8 cellular contexts compared by ENCODE assay signal in genomic region chrX:73943900-73944581, GRCh38.
DNase-seq lines count a peak whose midpoint lies in the region; ATAC-seq, FAIRE-seq and TF ChIP-seq lines count a peak whose summit lies in the region.

No MANE protein-coding gene starts in this region.

- H3K36me3 ChIP-seq in keratinocyte (ENCODE audit: control insufficient read depth in 2 of 2, extremely low read depth in 1 of 2, insufficient read depth in 2 of 2, low read length in 2 of 2): no peaks in the 10 kb centered on the region

- no peaks in the 10 kb centered on the region for H3K9me3 ChIP-seq in keratinocyte (ENCODE audit: control insufficient read depth, low read depth, low read length)

- peak; percentile 76 for DNase-seq in AG09309 (ENCODE audit: low read depth)
- DNase-seq in NCI-H2227 treated with DMSO at 0.1 percent for 48 hours (lab: John Stamatoyannopoulos, UW): peak; percentile 95
- DNase-seq in activated CD4-positive, CD25-positive, alpha-beta regulatory T cell treated with anti-CD3 and anti-CD28 coated beads, Interleukin-2, amount 50 U/mL, for 16 hours (ENCODE audit: low read depth, low spot score): peak; percentile 63
- peak; percentile 74 for DNase-seq in cerebellar cortex (ENCODE audit: low spot score)
- peak; percentile 68 for DNase-seq in keratinocyte (ENCODE audit: low read depth, low spot score)
- DNase-seq in stimulated activated CD4-positive, alpha-beta T cell treated with anti-CD3 and anti-CD28 coated beads, Interleukin-15, amount 100 ng/mL, for 1 hour (ENCODE audit: low read depth in 1 of 2, low spot score in 1 of 2): peak; percentile 64 to 71

- in situ Hi-C loops in GM18951 (cut with MboI; ENCODE audit: low sequenced_read_pairs, unreplicated experiment): no loop called here

- dilution Hi-C loops in keratinocyte (cut with MboI; ENCODE audit: extremely low pct_ligation_motif_present, low sequenced_read_pairs): no loop called here

- peak overlapping the region; percentile 99 for H2AFZ ChIP-seq in keratinocyte (ENCODE audit: control insufficient read depth, low read length)

- H3K9ac ChIP-seq in keratinocyte (ENCODE audit: control insufficient read depth, extremely low read depth, insufficient read depth, low read length): peak overlapping the region; percentile 98

- H4K20me1 ChIP-seq in keratinocyte (ENCODE audit: control insufficient read depth, extremely low read depth, insufficient read depth, low read length): no peaks in the 10 kb centered on the region

- H3K27ac ChIP-seq in keratinocyte (ENCODE audit: control insufficient read depth, insufficient read depth, low read length): peak overlapping the region; percentile 96

- H3K27me3 ChIP-seq in keratinocyte (ENCODE audit: control insufficient read depth, extremely low read depth, insufficient read depth, low read length): no peaks in the 10 kb centered on the region

- TF ChIP-seq CTCF in AG09309 (IDR thresholded peaks at IDR 0.05; ENCODE audit: control insufficient read depth, insufficient read depth, low read depth, low read length, missing control alignments) (no peak), keratinocyte (optimal IDR thresholded peaks at IDR 0.05 in 1 of 3, IDR thresholded peaks at IDR 0.05 in 1 of 3, conservative IDR thresholded peaks at IDR 0.05 in 1 of 3; ENCODE audit: extremely low read depth in 1 of 3, insufficient read depth in 2 of 3, low read length in 3 of 3) (no peak)

- ATAC-seq in HG03175 (IDR thresholded peaks at IDR 0.05; ENCODE audit: unreplicated experiment): peak; percentile 100

- peak; percentile 65 for FAIRE-seq in keratinocyte (lab: Jason Lieb, UNC)

- peak; percentile 84 for TF ChIP-seq POLR2A in GM18951 (IDR thresholded peaks at IDR 0.05; ENCODE audit: extremely low read depth, insufficient read depth, insufficient read length)

- H3K4me3 ChIP-seq in AG09309 (ENCODE audit: control insufficient read depth, low read depth, low read length): peak overlapping the region; percentile 78
- H3K4me3 ChIP-seq in keratinocyte (ENCODE audit: control insufficient read depth in 2 of 3, extremely low read depth in 1 of 3, insufficient read depth in 2 of 3, low read depth in 1 of 3, low read length in 3 of 3): peak overlapping the region; percentile 95 to 97 (median 96)

- no peaks in the 10 kb centered on the region for H3K9me1 ChIP-seq in keratinocyte (ENCODE audit: control insufficient read depth, extremely low read depth, insufficient read depth, low read length)

- H3K4me2 ChIP-seq in keratinocyte (ENCODE audit: control insufficient read depth, extremely low read depth, insufficient read depth, low read depth, low read length): peak overlapping the region; percentile 84

- H3K79me2 ChIP-seq in keratinocyte (ENCODE audit: control insufficient read depth, insufficient read depth, low read length): peaks cover 43% of the 10 kb centered on the region

- H3K4me1 ChIP-seq in keratinocyte (ENCODE audit: control insufficient read depth, extremely low read depth, insufficient read depth, low read length): peaks cover 7% of the 10 kb centered on the region

Comparison
In these comparisons a context has a peak if more than half of its experiments do, and no peak if none do; other contexts are left out.
1. Peak in every context shown above with its lines: DNase-seq, ATAC-seq, H3K4me3 ChIP-seq and H3K27ac ChIP-seq.